ENCODE assay signal across 8 cellular contexts in the genomic region with DNA sequence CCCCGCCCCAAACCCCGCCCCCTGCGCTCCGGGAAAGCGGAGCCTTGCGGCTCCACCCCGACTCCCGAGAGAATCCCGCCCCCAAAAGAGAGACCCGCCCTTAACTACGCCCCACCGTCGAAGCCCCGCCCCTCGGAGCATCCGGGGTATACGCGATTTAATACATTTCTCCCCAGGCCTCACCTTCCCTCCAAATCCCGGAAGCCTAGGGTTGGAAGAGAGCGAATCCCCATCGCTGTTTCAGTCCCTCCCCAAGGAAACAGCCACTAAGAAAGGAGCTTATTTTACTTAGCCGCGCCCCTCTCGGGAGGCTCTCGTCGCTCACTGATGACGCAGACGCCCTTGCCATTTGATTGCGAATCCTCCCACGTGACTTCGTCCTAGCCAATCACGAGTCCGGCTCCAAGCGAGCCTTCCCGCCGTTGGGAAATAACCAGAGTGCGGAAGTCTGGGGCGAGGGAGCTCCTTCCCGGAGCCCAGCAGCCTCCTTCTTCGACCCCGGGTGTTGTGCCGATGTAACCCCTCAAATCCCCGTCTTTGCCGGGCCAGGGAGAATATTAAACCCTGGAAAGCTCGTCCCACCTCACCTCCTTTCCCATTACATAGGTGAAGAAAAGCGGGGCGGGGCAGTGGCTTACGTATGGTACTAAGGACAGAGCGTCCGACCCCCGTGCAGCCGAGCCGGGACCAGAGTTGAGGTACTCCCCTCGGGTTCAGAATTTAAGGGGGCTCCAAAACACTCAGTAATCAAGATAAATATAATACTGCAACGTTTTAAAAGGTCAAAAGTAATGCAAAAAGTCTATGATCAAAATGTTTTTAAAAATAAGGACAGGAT. TPM values are rescaled to one million over a fixed set of nuclear protein-coding genes. Genes with fewer than 3 reads are reported as not detected.
DNase-seq lines count a peak whose midpoint lies in the region; ATAC-seq and TF ChIP-seq lines count a peak whose summit lies in the region.

No MANE protein-coding gene starts in this region.

- no peaks in the 10 kb centered on the region for H3K9me3 ChIP-seq in mucosa of stomach (ENCODE audit: control insufficient read depth, low read length)

- H3K9ac ChIP-seq in mucosa of stomach (ENCODE audit: low read length), result peak overlapping the region; percentile 97

- peak overlapping the region; percentile 92 for H3K4me3 ChIP-seq in mucosa of stomach (ENCODE audit: low read length)

- H3K36me3 ChIP-seq in mucosa of stomach (ENCODE audit: control insufficient read depth, insufficient read depth, low read length), result no peaks in the 10 kb centered on the region

- peak; percentile 84 for ATAC-seq in GM21737 (IDR thresholded peaks at IDR 0.05; ENCODE audit: unreplicated experiment)
- ATAC-seq in esophagus mucosa, result peak; percentile 96

- H3K27me3 ChIP-seq in mucosa of stomach (ENCODE audit: control insufficient read depth, insufficient read depth, low read length), result peaks cover 6% of the 10 kb centered on the region

- DNase-seq in DMS79 (lab: John Stamatoyannopoulos, UW), result peak; percentile 92
- DNase-seq in KG1 (lab: John Stamatoyannopoulos, UW), result peak; percentile 97
- peak; percentile 99 to 100 for DNase-seq in activated T-cell treated with anti-CD3 and anti-CD28 coated beads, Interleukin-2, amount 50 U/mL, for 48 hours
- peak; percentile 100 for DNase-seq in stimulated activated CD8-positive, alpha-beta memory T cell treated with anti-CD3 and anti-CD28 coated beads, Interleukin-4, amount 100 ng/mL, for 48 hours

- H3K4me1 ChIP-seq in mucosa of stomach (ENCODE audit: control insufficient read depth, insufficient read depth, low read length), result peaks cover 19% of the 10 kb centered on the region

TF ChIP-seq in PFSK-1, 5 proteins besides CTCF, POLR2A, EP300 and RAD21:
- TF ChIP-seq POLR2AphosphoS5 (IDR thresholded peaks at IDR 0.05; ENCODE audit: low read depth, low read length) (peak; percentile 98), TAF1 (IDR thresholded peaks at IDR 0.05; ENCODE audit: borderline replicate concordance, insufficient read depth, low read length) (peak; percentile 94), SIN3A (IDR thresholded peaks at IDR 0.05; ENCODE audit: borderline replicate concordance, insufficient read depth, low read length) (0 out of 2 replicates have a peak, but pooled peaks have one; percentile 76), FOXP2 (optimal IDR thresholded peaks at IDR 0.05; ENCODE audit: borderline replicate concordance, extremely low read depth, extremely low read length, insufficient read depth) (no peak)
- TF ChIP-seq, protein P1, sequence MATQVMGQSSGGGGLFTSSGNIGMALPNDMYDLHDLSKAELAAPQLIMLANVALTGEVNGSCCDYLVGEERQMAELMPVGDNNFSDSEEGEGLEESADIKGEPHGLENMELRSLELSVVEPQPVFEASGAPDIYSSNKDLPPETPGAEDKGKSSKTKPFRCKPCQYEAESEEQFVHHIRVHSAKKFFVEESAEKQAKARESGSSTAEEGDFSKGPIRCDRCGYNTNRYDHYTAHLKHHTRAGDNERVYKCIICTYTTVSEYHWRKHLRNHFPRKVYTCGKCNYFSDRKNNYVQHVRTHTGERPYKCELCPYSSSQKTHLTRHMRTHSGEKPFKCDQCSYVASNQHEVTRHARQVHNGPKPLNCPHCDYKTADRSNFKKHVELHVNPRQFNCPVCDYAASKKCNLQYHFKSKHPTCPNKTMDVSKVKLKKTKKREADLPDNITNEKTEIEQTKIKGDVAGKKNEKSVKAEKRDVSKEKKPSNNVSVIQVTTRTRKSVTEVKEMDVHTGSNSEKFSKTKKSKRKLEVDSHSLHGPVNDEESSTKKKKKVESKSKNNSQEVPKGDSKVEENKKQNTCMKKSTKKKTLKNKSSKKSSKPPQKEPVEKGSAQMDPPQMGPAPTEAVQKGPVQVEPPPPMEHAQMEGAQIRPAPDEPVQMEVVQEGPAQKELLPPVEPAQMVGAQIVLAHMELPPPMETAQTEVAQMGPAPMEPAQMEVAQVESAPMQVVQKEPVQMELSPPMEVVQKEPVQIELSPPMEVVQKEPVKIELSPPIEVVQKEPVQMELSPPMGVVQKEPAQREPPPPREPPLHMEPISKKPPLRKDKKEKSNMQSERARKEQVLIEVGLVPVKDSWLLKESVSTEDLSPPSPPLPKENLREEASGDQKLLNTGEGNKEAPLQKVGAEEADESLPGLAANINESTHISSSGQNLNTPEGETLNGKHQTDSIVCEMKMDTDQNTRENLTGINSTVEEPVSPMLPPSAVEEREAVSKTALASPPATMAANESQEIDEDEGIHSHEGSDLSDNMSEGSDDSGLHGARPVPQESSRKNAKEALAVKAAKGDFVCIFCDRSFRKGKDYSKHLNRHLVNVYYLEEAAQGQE (IDR thresholded peaks at IDR 0.05; ENCODE audit: insufficient read depth in 1 of 2, low read depth in 2 of 2, low read length in 2 of 2), result peak; percentile 8 to 66; a peak in 2 of 4 replicates

RNA-seq across cellular contexts. Expression of a gene that starts 0.5 kb away (rescaled TPM):
- 32.6 TPM for polyA plus RNA-seq in PFSK-1 (2012; ENCODE audit: insufficient read length, low read depth)
- total RNA-seq in esophagus mucosa, result 31.5 TPM

RNA-seq across cellular contexts. Expression of a gene that starts 13.6 kb away (rescaled TPM):
- polyA plus RNA-seq in PFSK-1 (2012; ENCODE audit: insufficient read length, low read depth), result not detected
- total RNA-seq in esophagus mucosa, result not detected

RNA-seq across cellular contexts. Expression of a gene that starts 20.2 kb away (rescaled TPM):
- polyA plus RNA-seq in PFSK-1 (2012; ENCODE audit: insufficient read length, low read depth), result not detected
- total RNA-seq in esophagus mucosa, result 1.4 TPM

RNA-seq across cellular contexts. Expression of a gene that starts 49.8 kb away (rescaled TPM):
- polyA plus RNA-seq in PFSK-1 (2012; ENCODE audit: insufficient read length, low read depth), result not detected
- 6.4 TPM for total RNA-seq in esophagus mucosa

RNA-seq across cellular contexts. Expression of a gene that starts 50.8 kb away (rescaled TPM):
- not detected for polyA plus RNA-seq in PFSK-1 (2012; ENCODE audit: insufficient read length, low read depth)
- 0.36 TPM for total RNA-seq in esophagus mucosa

Comparison
In these comparisons a context has a peak if more than half of its experiments do, and no peak if none do; other contexts are left out.
1. Peak in every context shown above with its lines: DNase-seq, ATAC-seq and H3K4me3 ChIP-seq.